ENCODE assay signal across 10 cellular contexts in genomic region chr18:55317832-55318231, GRCh38.
DNase-seq lines count a peak whose midpoint lies in the region; ATAC-seq, FAIRE-seq and TF ChIP-seq lines count a peak whose summit lies in the region.
"Had no signal": no experiment of that assay in that cellular context is flagged by ENCODE, and none has a peak within 500 bp of the region (broad histone marks: within the 10 kb centered on the region; RNA-seq: fewer than 3 reads in every experiment).

No MANE protein-coding gene starts in this region.

- no peak overlapping the region for H3K9ac ChIP-seq in SU-DHL-6 (ENCODE audit: low read length)

- H3K9me2 ChIP-seq in SU-DHL-6 (replicated peaks; ENCODE audit: insufficient read depth, low read length) = no peaks in the 10 kb centered on the region

- H3K27ac ChIP-seq in right cardiac atrium (ENCODE audit: low read length) (no peak overlapping the region), SU-DHL-6 (ENCODE audit: low read depth, low read length) (no peak overlapping the region), lower lobe of right lung (peak overlapping the region; percentile 90), pancreas (no peak overlapping the region)

- H3K4me3 ChIP-seq in right cardiac atrium (ENCODE audit: low read length) (peak overlapping the region; percentile 44), SU-DHL-6 (ENCODE audit: insufficient read depth, low read length, poor library complexity, severe bottlenecking) (no peak overlapping the region), lower lobe of right lung (peak overlapping the region; percentile 55), pancreas (no peak overlapping the region)

- ATAC-seq in right cardiac atrium = no peak
- ATAC-seq in Right ventricle myocardium inferior = no peak
- ATAC-seq in lower lobe of right lung = no peak
- no peak for ATAC-seq in GM19452 (IDR thresholded peaks at IDR 0.05; ENCODE audit: unreplicated experiment)
- ATAC-seq in pancreas = no peak
- ATAC-seq: activated CD4-positive, alpha-beta T cell treated with anti-CD3 and anti-CD28 coated beads for 36 hours had no signal

- no peaks in the 10 kb centered on the region for H3K79me2 ChIP-seq in SU-DHL-6 (ENCODE audit: insufficient read depth, low read length)

- DNase-seq in right cardiac atrium (no peak), Right ventricle myocardium inferior (ENCODE audit: missing footprints) (no peak), lower lobe of right lung (no peak), pancreas (no peak), GM03348 (ENCODE audit: low spot score) (no peak), hippocampal formation (lab: John Stamatoyannopoulos, UW) (no peak)
- DNase-seq: activated CD4-positive, alpha-beta T cell treated with anti-CD3 and anti-CD28 coated beads for 36 hours; CD4-positive, CD25-positive, alpha-beta regulatory T cell had no signal

- no peaks in the 10 kb centered on the region for H3K36me3 ChIP-seq in SU-DHL-6 (ENCODE audit: low read length)
- H3K36me3 ChIP-seq in lower lobe of right lung = no peaks in the 10 kb centered on the region
- no peaks in the 10 kb centered on the region for H3K36me3 ChIP-seq in pancreas

- no peaks in the 10 kb centered on the region for H3F3A ChIP-seq in SU-DHL-6 (ENCODE audit: insufficient read depth)

- 49% methylated on average over 6 of the region's 6 CpGs for WGBS in right cardiac atrium
- WGBS in pancreas, 2 donors = 86% methylated on average over 6 of the region's 6 CpGs

- H3K4me1 ChIP-seq in right cardiac atrium (ENCODE audit: control insufficient read depth, insufficient read depth, low read length) = peaks cover 2% of the 10 kb centered on the region
- peaks cover 15% of the 10 kb centered on the region for H3K4me1 ChIP-seq in lower lobe of right lung
- no peaks in the 10 kb centered on the region for H3K4me1 ChIP-seq in pancreas

- no peak for TF ChIP-seq CTCF in SU-DHL-6 (IDR thresholded peaks at IDR 0.05; ENCODE audit: insufficient read depth, low read length, poor library complexity, severe bottlenecking)
- no peak for TF ChIP-seq CTCF in lower lobe of right lung (IDR thresholded peaks at IDR 0.05)
- no peak for TF ChIP-seq CTCF in pancreas (IDR thresholded peaks at IDR 0.05)

- no peak for FAIRE-seq in pancreas (lab: Jason Lieb, UNC)

- H3K4me2 ChIP-seq in SU-DHL-6 (ENCODE audit: low read depth, low read length, poor library complexity, severe bottlenecking) = no peak overlapping the region

- H3K9me3 ChIP-seq in right cardiac atrium (ENCODE audit: control insufficient read depth, low read length) = no peaks in the 10 kb centered on the region
- H3K9me3 ChIP-seq in SU-DHL-6 (ENCODE audit: insufficient read depth, low read length) = no peaks in the 10 kb centered on the region
- no peaks in the 10 kb centered on the region for H3K9me3 ChIP-seq in lower lobe of right lung
- H3K9me3 ChIP-seq in pancreas = no peaks in the 10 kb centered on the region

- intact Hi-C loops in right cardiac atrium (cut with DNase I) (no loop called here), Right ventricle myocardium inferior (cut with DNase I) (loop anchor here (10.0 kb wide), 1 partner anchor 53 kb away; no protein-coding TSS in a partner anchor), lower lobe of right lung (cut with DNase I) (no loop called here), pancreas (cut with DNase I) (no loop called here)

- no peaks in the 10 kb centered on the region for H4K20me1 ChIP-seq in SU-DHL-6 (ENCODE audit: low read depth, low read length)

- H2AFZ ChIP-seq in SU-DHL-6 (ENCODE audit: low read depth, low read length, severe bottlenecking) = peak overlapping the region; percentile 1

- no peaks in the 10 kb centered on the region for H3K27me3 ChIP-seq in right cardiac atrium (ENCODE audit: control insufficient read depth, insufficient read depth)
- no peaks in the 10 kb centered on the region for H3K27me3 ChIP-seq in SU-DHL-6 (ENCODE audit: low read length)
- H3K27me3 ChIP-seq in lower lobe of right lung (ENCODE audit: low read depth) = no peaks in the 10 kb centered on the region
- H3K27me3 ChIP-seq in pancreas = peaks cover 0 to 13% (median 4%) of the 10 kb centered on the region in 4 donors

Comparison
In these comparisons a context has a peak if more than half of its experiments do, and no peak if none do; other contexts are left out.
1. H3K4me3 ChIP-seq: peak in right cardiac atrium (single experiment) and lower lobe of right lung (single experiment); none in SU-DHL-6 (single experiment) and pancreas (0 of 4).